18 cellular contexts compared by ENCODE assay signal in genomic region chr5:95873351-95873750, GRCh38. TPM values are rescaled to one million over a fixed set of nuclear protein-coding genes. Genes with fewer than 3 reads are reported as not detected.
A peak's percentile ranks its signal among the peaks of the same experiment; 100 is the strongest.
DNase-seq lines count a peak whose midpoint lies in the region; ATAC-seq, FAIRE-seq and TF ChIP-seq lines count a peak whose summit lies in the region.
"Had no signal": no experiment of that assay in that cellular context is flagged by ENCODE, and none has a peak within 500 bp of the region (broad histone marks: within the 10 kb centered on the region; RNA-seq: fewer than 3 reads in every experiment).

No MANE protein-coding gene starts in this region.

- peaks cover 37% of the 10 kb centered on the region for H3K4me1 Mint-ChIP-seq in activated CD4-positive, alpha-beta T cell treated with anti-CD3 and anti-CD28 coated beads for 36 hours
- peaks cover 45% of the 10 kb centered on the region for H3K4me1 Mint-ChIP-seq in activated T-helper 1 cell treated with anti-CD3 and anti-CD28 coated beads, Interleukin-12 subunit alpha, Interleukin-12 subunit beta, Interleukin-2, Interleukin-4 antibody, amounts not matched to agents 30 ng/mL and 10 ng/mL and 1 ng/mL, durations not matched to agents 14 hours and 24 hours and 36 hours (ENCODE audit: low read depth)

- intact Hi-C loops in HepG2 (cut with micrococcal nuclease; ENCODE audit: unreplicated experiment): no loop called here
- intact Hi-C loops in activated CD4-positive, alpha-beta T cell treated with anti-CD3 and anti-CD28 coated beads for 36 hours (cut with DNase I, micrococcal nuclease): loop anchor here in 1 of 2 experiments (5.0 kb wide), 2 partner anchors 199 to 1094 kb away; no protein-coding TSS in a partner anchor
- intact Hi-C loops in activated T-helper 1 cell treated with anti-CD3 and anti-CD28 coated beads, Interleukin-12 subunit alpha, Interleukin-12 subunit beta, Interleukin-2, Interleukin-4 antibody, amounts not matched to agents 30 ng/mL and 10 ng/mL and 1 ng/mL, durations not matched to agents 14 hours and 24 hours and 36 hours (cut with micrococcal nuclease): loop anchor here (5.0 kb wide), 1 partner anchor 789 kb away; the partner anchor contains the start of gene CAST

- no peaks in the 10 kb centered on the region for H3K27me3 ChIP-seq in GM23248 (replicated peaks; ENCODE audit: insufficient read depth)
- no peaks in the 10 kb centered on the region for H3K27me3 ChIP-seq in HepG2 (ENCODE audit: control insufficient read depth in 1 of 2, insufficient read depth in 2 of 2, low read length in 2 of 2)
- H3K27me3 ChIP-seq in small intestine (ENCODE audit: control insufficient read depth in 2 of 2, insufficient read depth in 2 of 2, low read length in 2 of 2): no peaks in the 10 kb centered on the region
- H3K27me3 ChIP-seq: BE2C had no signal

- 0 out of 2 replicates have a peak overlapping the region, but pooled peaks have one; percentile 6 for H3K27ac ChIP-seq in GM23248
- no peak overlapping the region for H3K27ac ChIP-seq in HepG2 (ENCODE audit: extremely low read length, insufficient read depth, low read length)
- H3K27ac ChIP-seq in small intestine (ENCODE audit: low read depth in 1 of 2, low read length in 1 of 2): no peak overlapping the region
- H3K27ac ChIP-seq: A549, HL-60 had no signal

- H3K79me2 ChIP-seq in GM23248 (ENCODE audit: insufficient read depth) (no peaks in the 10 kb centered on the region), HepG2 (ENCODE audit: insufficient read depth, low read length) (no peaks in the 10 kb centered on the region)

- no peaks in the 10 kb centered on the region for H3K9me2 ChIP-seq in GM23248 (ENCODE audit: insufficient read depth)

- H3K36me3 ChIP-seq in GM23248 (ENCODE audit: low read depth) (no peaks in the 10 kb centered on the region), HepG2 (replicated peaks in 1 of 2; ENCODE audit: control insufficient read depth in 1 of 2, insufficient read depth in 2 of 2, low read length in 2 of 2) (no peaks in the 10 kb centered on the region), small intestine (ENCODE audit: control insufficient read depth in 2 of 2, insufficient read depth in 2 of 2, low read length in 2 of 2) (no peaks in the 10 kb centered on the region)
- H3K36me3 ChIP-seq: BE2C had no signal

- ATAC-seq in HepG2: no peak
- no peak for ATAC-seq in GM21529 (IDR thresholded peaks at IDR 0.05; ENCODE audit: unreplicated experiment)
- ATAC-seq in activated CD4-positive, alpha-beta T cell treated with anti-CD3 and anti-CD28 coated beads for 36 hours: no peak
- ATAC-seq: A549 had no signal

- WGBS in GM23248 (ENCODE audit: low coverage in 1 of 2, low lambda C conversion rate in 2 of 2, missing lambda C conversion rate in 2 of 2), 2 experiments: 93 to 96% methylated on average over 4 of the region's 4 CpGs
- WGBS in HepG2 (ENCODE audit: low lambda C conversion rate): 100% methylated on average over 4 of the region's 4 CpGs
- 73 to 85% (median 78%) methylated on average over 4 of the region's 4 CpGs for WGBS in small intestine, 3 donors

- TF ChIP-seq CTCF in HepG2 (CRISPR knock-in tag; IDR thresholded peaks at IDR 0.05): no peak

- H3K9me3 Mint-ChIP-seq in activated CD4-positive, alpha-beta T cell treated with anti-CD3 and anti-CD28 coated beads for 36 hours (ENCODE audit: low read depth): peaks cover 2% of the 10 kb centered on the region
- no peaks in the 10 kb centered on the region for H3K9me3 Mint-ChIP-seq in activated T-helper 1 cell treated with anti-CD3 and anti-CD28 coated beads, Interleukin-12 subunit alpha, Interleukin-12 subunit beta, Interleukin-2, Interleukin-4 antibody, amounts not matched to agents 30 ng/mL and 10 ng/mL and 1 ng/mL, durations not matched to agents 14 hours and 24 hours and 36 hours
- H3K9me3 Mint-ChIP-seq: CD8-positive, alpha-beta memory T cell; H9 had no signal

- H3K9me3 ChIP-seq in GM23248 (ENCODE audit: low read depth) (no peaks in the 10 kb centered on the region), HepG2 (ENCODE audit: low read length) (no peaks in the 10 kb centered on the region), small intestine (ENCODE audit: control insufficient read depth, low read depth) (no peaks in the 10 kb centered on the region)
- H3K9me3 ChIP-seq: A549, BE2C, Caco-2 had no signal

- H3F3A ChIP-seq in GM23248 (ENCODE audit: insufficient read depth): peaks cover 80% of the 10 kb centered on the region

- no peaks in the 10 kb centered on the region for H4K20me1 ChIP-seq in GM23248 (ENCODE audit: insufficient read depth)
- H4K20me1 ChIP-seq in HepG2 (ENCODE audit: insufficient read depth, low read length): no peaks in the 10 kb centered on the region

- TF ChIP-seq RAD21 in HepG2 (CRISPR knock-in tag; IDR thresholded peaks at IDR 0.05): no peak

- no peaks in the 10 kb centered on the region for H3K36me3 Mint-ChIP-seq in activated CD4-positive, alpha-beta T cell treated with anti-CD3 and anti-CD28 coated beads for 36 hours (ENCODE audit: low read depth)
- H3K36me3 Mint-ChIP-seq in activated T-helper 1 cell treated with anti-CD3 and anti-CD28 coated beads, Interleukin-12 subunit alpha, Interleukin-12 subunit beta, Interleukin-2, Interleukin-4 antibody, amounts not matched to agents 30 ng/mL and 10 ng/mL and 1 ng/mL, durations not matched to agents 14 hours and 24 hours and 36 hours (ENCODE audit: low read depth): peaks cover 5% of the 10 kb centered on the region
- H3K36me3 Mint-ChIP-seq: CD8-positive, alpha-beta memory T cell had no signal

- CTCF ChIA-PET in HepG2 (lab: Yijun Ruan, JAX; ENCODE audit: low intra/inter-chr PET ratio, low total read pairs): no interaction called here
- CTCF ChIA-PET in activated CD4-positive, alpha-beta T cell treated with anti-CD3 and anti-CD28 coated beads for 36 hours (lab: Charles Lee): no interaction called here

- H3K4me2 ChIP-seq in GM23248 (ENCODE audit: unreplicated experiment) (no peak overlapping the region), HepG2 (ENCODE audit: low read depth, low read length) (no peak overlapping the region)
- H3K4me2 ChIP-seq: A549 had no signal

- TF ChIP-seq EP300 in HepG2 (IDR thresholded peaks at IDR 0.05; ENCODE audit: low read depth in 2 of 2, low read length in 2 of 2): no peak
- no peak for TF ChIP-seq EP300 in HepG2 (CRISPR knock-in tag; IDR thresholded peaks at IDR 0.05; ENCODE audit: borderline replicate concordance)

- no peak for TF ChIP-seq POLR2A in HepG2 (IDR thresholded peaks at IDR 0.05; ENCODE audit: insufficient read depth in 1 of 2, low read depth in 2 of 2, low read length in 2 of 2)

- H3K4me3 ChIP-seq in GM23248: no peak overlapping the region
- no peak overlapping the region for H3K4me3 ChIP-seq in HepG2 (replicated peaks in 1 of 3; ENCODE audit: insufficient read depth in 1 of 3, low read depth in 2 of 3, low read length in 3 of 3)
- H3K4me3 ChIP-seq in small intestine (ENCODE audit: low read depth in 1 of 2, low read length in 2 of 2): no peak overlapping the region
- H3K4me3 ChIP-seq: A549, K562 had no signal

- H2AFZ ChIP-seq in GM23248 (no peak overlapping the region), HepG2 (ENCODE audit: low read length) (no peak overlapping the region)

- H3K27me3 Mint-ChIP-seq in activated CD4-positive, alpha-beta T cell treated with anti-CD3 and anti-CD28 coated beads for 36 hours: no peaks in the 10 kb centered on the region
- H3K27me3 Mint-ChIP-seq in activated T-helper 1 cell treated with anti-CD3 and anti-CD28 coated beads, Interleukin-12 subunit alpha, Interleukin-12 subunit beta, Interleukin-2, Interleukin-4 antibody, amounts not matched to agents 30 ng/mL and 10 ng/mL and 1 ng/mL, durations not matched to agents 14 hours and 24 hours and 36 hours (ENCODE audit: insufficient read depth): no peaks in the 10 kb centered on the region

- BruUV-seq in HepG2 (replicated peaks; lab: Mats Ljungman, UMichigan): no TSS peak

- H3K9ac ChIP-seq in GM23248 (no peak overlapping the region), HepG2 (ENCODE audit: insufficient read depth, low read depth, low read length) (no peak overlapping the region)

- no peak overlapping the region for H3K27ac Mint-ChIP-seq in activated CD4-positive, alpha-beta T cell treated with anti-CD3 and anti-CD28 coated beads for 36 hours
- no peak overlapping the region for H3K27ac Mint-ChIP-seq in activated T-helper 1 cell treated with anti-CD3 and anti-CD28 coated beads, Interleukin-12 subunit alpha, Interleukin-12 subunit beta, Interleukin-2, Interleukin-4 antibody, amounts not matched to agents 30 ng/mL and 10 ng/mL and 1 ng/mL, durations not matched to agents 14 hours and 24 hours and 36 hours
- H3K27ac Mint-ChIP-seq: CD8-positive, alpha-beta memory T cell had no signal

- no peak overlapping the region for H3K4me3 Mint-ChIP-seq in activated CD4-positive, alpha-beta T cell treated with anti-CD3 and anti-CD28 coated beads for 36 hours
- no peak overlapping the region for H3K4me3 Mint-ChIP-seq in activated T-helper 1 cell treated with anti-CD3 and anti-CD28 coated beads, Interleukin-12 subunit alpha, Interleukin-12 subunit beta, Interleukin-2, Interleukin-4 antibody, amounts not matched to agents 30 ng/mL and 10 ng/mL and 1 ng/mL, durations not matched to agents 14 hours and 24 hours and 36 hours
- H3K4me3 Mint-ChIP-seq: H9 had no signal

- H3K4me1 ChIP-seq in GM23248 (ENCODE audit: insufficient read depth) (peaks cover 17% of the 10 kb centered on the region), HepG2 (ENCODE audit: insufficient read depth, low read length) (peaks cover 71% of the 10 kb centered on the region), small intestine (ENCODE audit: control insufficient read depth in 2 of 2, insufficient read depth in 1 of 2, low read depth in 1 of 2, low read length in 1 of 2) (peaks cover 3% of the 10 kb centered on the region in 2 donors)
- H3K4me1 ChIP-seq: BE2C had no signal

- no peak for DNase-seq in GM23248
- peak; percentile 18 for DNase-seq in LoVo (ENCODE audit: low spot score)
- DNase-seq in HepG2 (ENCODE audit: low spot score): no peak
- peak; percentile 74 for DNase-seq in small intestine
- DNase-seq in activated CD4-positive, alpha-beta T cell treated with anti-CD3 and anti-CD28 coated beads for 36 hours: no peak
- DNase-seq in activated T-helper 1 cell treated with anti-CD3 and anti-CD28 coated beads, Interleukin-12 subunit alpha, Interleukin-12 subunit beta, Interleukin-2, Interleukin-4 antibody, amounts not matched to agents 30 ng/mL and 10 ng/mL and 1 ng/mL, durations not matched to agents 14 hours and 24 hours and 36 hours (ENCODE audit: low spot score): no peak
- DNase-seq: BE2C; Caco-2; CD8-positive, alpha-beta memory T cell; DMS53; GF-D8; GOT3; H9 had no signal

- in situ Hi-C loops in GM23248 (cut with MboI) (no loop called here), HepG2 (cut with HindIII; ENCODE audit: extremely low pct_ligation_motif_present, low pct_unique_long_range_greater_than_20kb) (no loop called here)

- FAIRE-seq in HepG2 (lab: Jason Lieb, UNC): no peak
- no peak for FAIRE-seq in small intestine (lab: Jason Lieb, UNC)
- FAIRE-seq: A549, GM18507, K562 had no signal

- POLR2A ChIA-PET in HepG2 (lab: Yijun Ruan, JAX): interaction anchor here (1.0 to 2.7 kb wide), 2 partner anchors 9 to 11 kb away, joined by 5 to 12 read pairs; no protein-coding TSS in a partner anchor
- POLR2A ChIA-PET in activated CD4-positive, alpha-beta T cell treated with anti-CD3 and anti-CD28 coated beads for 36 hours (lab: Charles Lee): no interaction called here

RNA-seq across cellular contexts. Expression of gene GLRX, which starts 50.8 kb away (rescaled TPM):
- 144 and 174 TPM in 2 replicates for total RNA-seq in GM23248 (2014; rRNA removed; shearing (Covaris generic))
- polyA plus RNA-seq in GM23248 (2016; fragmentation: Nextera tagmentation; extraction: Ambion mirVana) (316 and 320 TPM in 2 replicates), HepG2 (2011; rRNA removed) (499 and 615 TPM in 2 replicates), small intestine (100 to 1,000 TPM; 166 to 968 (median 721) TPM)
- 63.8 and 71.9 TPM in 2 replicates for total RNA-seq in HepG2 (2016; rRNA removed; fragmentation: Illumina TruSeq; extraction: Trizol)
- total RNA-seq in HepG2 (2016; cell fraction: cytosol; rRNA removed; fragmentation: Illumina TruSeq; extraction: Trizol; ENCODE audit: low read depth): 27.6 and 30.6 TPM in 2 replicates
- total RNA-seq in HepG2 (2016; cell fraction: insoluble cytoplasmic fraction; rRNA removed; fragmentation: Illumina TruSeq; extraction: Trizol): 64.8 and 79.1 TPM in 2 replicates
- 27.3 and 28.0 TPM in 2 replicates for total RNA-seq in HepG2 (2016; cell fraction: membrane; rRNA removed; fragmentation: Illumina TruSeq; extraction: Trizol)
- total RNA-seq in HepG2 (2016; cell fraction: nucleus; rRNA removed; fragmentation: Illumina TruSeq; extraction: Trizol): 27.2 and 28.1 TPM in 2 replicates
- polyA plus RNA-seq in HepG2 (2011; cell fraction: cytosol; rRNA removed): 393 and 503 TPM in 2 replicates
- polyA plus RNA-seq in HepG2 (2011; cell fraction: nucleus; rRNA removed): 87.8 and 90.3 TPM in 2 replicates
- 244 and 269 TPM in 2 replicates for polyA plus RNA-seq in HepG2 (2012)
- polyA plus RNA-seq in HepG2 (2016; cell fraction: cytosol; fragmentation: Illumina TruSeq; extraction: Trizol; ENCODE audit: low read depth): 25.5 and 30.2 TPM in 2 replicates
- 107 and 117 TPM in 2 replicates for polyA plus RNA-seq in HepG2 (2016; cell fraction: insoluble cytoplasmic fraction; fragmentation: Illumina TruSeq; extraction: Trizol; ENCODE audit: low read depth)
- 23.9 and 28.1 TPM in 2 replicates for polyA plus RNA-seq in HepG2 (2016; cell fraction: membrane; fragmentation: Illumina TruSeq; extraction: Trizol; ENCODE audit: low read depth)
- polyA plus RNA-seq in HepG2 (2016; cell fraction: nucleus; fragmentation: Illumina TruSeq; extraction: Trizol; ENCODE audit: insufficient read depth, low read depth): 59.6 and 62.5 TPM in 2 replicates
- 44.3 and 186 TPM in 2 replicates for polyA minus RNA-seq in HepG2 (2011; rRNA and poly(A)+ RNA removed; ENCODE audit: low replicate concordance)
- 49.7 and 65.5 TPM in 2 replicates for polyA minus RNA-seq in HepG2 (2011; cell fraction: cytosol; rRNA and poly(A)+ RNA removed)
- polyA minus RNA-seq in HepG2 (2011; cell fraction: nucleus; rRNA and poly(A)+ RNA removed): 62.3 and 93.9 TPM in 2 replicates
- 10 to 100 TPM; 21.0 to 31.5 TPM for total RNA-seq in activated CD4-positive, alpha-beta T cell treated with anti-CD3 and anti-CD28 coated beads for 36 hours
- total RNA-seq in activated T-helper 1 cell treated with anti-CD3 and anti-CD28 coated beads, Interleukin-12 subunit alpha, Interleukin-12 subunit beta, Interleukin-2, Interleukin-4 antibody, amounts not matched to agents 30 ng/mL and 10 ng/mL and 1 ng/mL, durations not matched to agents 14 hours and 24 hours and 36 hours: 17.2 and 18.3 TPM in 2 replicates

Comparison
In these comparisons a context has a peak if more than half of its experiments do, and no peak if none do; other contexts are left out.
1. DNase-seq: peak in LoVo (single experiment) and small intestine (single experiment); none in GM23248 (single experiment), HepG2 (single experiment), activated CD4-positive, alpha-beta T cell treated with anti-CD3 and anti-CD28 coated beads for 36 hours (single experiment) and activated T-helper 1 cell treated with anti-CD3 and anti-CD28 coated beads, Interleukin-12 subunit alpha, Interleukin-12 subunit beta, Interleukin-2, Interleukin-4 antibody, amounts not matched to agents 30 ng/mL and 10 ng/mL and 1 ng/mL, durations not matched to agents 14 hours and 24 hours and 36 hours (single experiment).